In the genomic region with DNA sequence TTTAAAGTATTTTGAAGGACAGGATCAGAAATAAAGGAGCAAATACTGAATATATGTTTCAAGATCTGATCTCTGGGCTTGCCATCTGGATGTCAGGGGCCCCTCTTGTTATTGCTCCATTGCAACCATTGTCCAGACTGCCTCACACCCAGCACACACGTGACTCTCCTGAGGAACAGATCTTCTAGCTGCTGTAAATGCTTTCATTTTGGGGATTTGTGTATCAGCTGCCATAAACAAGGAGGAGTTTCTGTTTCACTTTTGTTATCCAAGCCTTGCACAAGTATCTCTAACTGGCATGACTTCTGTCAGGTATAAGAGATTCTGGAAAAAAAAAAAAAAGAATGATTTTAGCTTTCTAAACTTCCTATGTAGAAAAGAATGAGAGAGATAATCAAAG, we compare ENCODE assay signal across 15 cellular contexts.
"Had no signal": no experiment of that assay in that cellular context is flagged by ENCODE, and none has a peak within 500 bp of the region (broad histone marks: within the 10 kb centered on the region; RNA-seq: fewer than 3 reads in every experiment).

No MANE protein-coding gene starts in this region.

- ATAC-seq: foreskin keratinocyte had no signal

- H3K4me1 Mint-ChIP-seq: activated naive CD4-positive, alpha-beta T cell treated with anti-CD3 and anti-CD28 coated beads, Interleukin-2, amount 50 U/mL, for 24 hours; central memory CD8-positive, alpha-beta T cell; mesothelial cell of epicardium; nephron had no signal

- H3K36me3 Mint-ChIP-seq: activated naive CD4-positive, alpha-beta T cell treated with anti-CD3 and anti-CD28 coated beads, Interleukin-2, amount 50 U/mL, for 24 hours had no signal

- DNase-seq: activated CD4-positive, alpha-beta T cell treated with anti-CD3 and anti-CD28 coated beads, Interleukin-2, amount 50 U/mL, for 4 hours; activated gamma-delta T cell; foreskin keratinocyte; hippocampal formation; occipital lobe; retina; stimulated activated CD4-positive, alpha-beta T cell treated with anti-CD3 and anti-CD28 coated beads, Interleukin-12 subunit alpha, Interleukin-12 subunit beta, amount 100 ng/mL, for 4 hours; stimulated activated CD4-positive, alpha-beta T cell treated with anti-CD3 and anti-CD28 coated beads, Interleukin-1b, Interleukin-23, amount 100 ng/mL, for 48 hours; stimulated activated CD8-positive, alpha-beta memory T cell treated with anti-CD3 and anti-CD28 coated beads, Interleukin-4, amount 100 ng/mL, for 48 hours; stimulated activated naive CD4-positive, alpha-beta T cell treated with Interleukin-2 at 50 U/mL for 16 hours; thyroid gland had no signal

- H3K27ac Mint-ChIP-seq: activated naive CD4-positive, alpha-beta T cell treated with anti-CD3 and anti-CD28 coated beads, Interleukin-2, amount 50 U/mL, for 24 hours; mesothelial cell of epicardium; nephron had no signal

- H3K27me3 Mint-ChIP-seq: activated naive CD4-positive, alpha-beta T cell treated with anti-CD3 and anti-CD28 coated beads, Interleukin-2, amount 50 U/mL, for 24 hours; central memory CD8-positive, alpha-beta T cell had no signal

- H3K4me3 Mint-ChIP-seq: activated naive CD4-positive, alpha-beta T cell treated with anti-CD3 and anti-CD28 coated beads, Interleukin-2, amount 50 U/mL, for 24 hours; central memory CD8-positive, alpha-beta T cell; mesothelial cell of epicardium; nephron had no signal
